ENCODE assay signal across 10 cellular contexts in genomic region chr6:56862415-56863175, GRCh38.
DNase-seq lines count a peak whose midpoint lies in the region; ATAC-seq and TF ChIP-seq lines count a peak whose summit lies in the region.
"Had no signal": no experiment of that assay in that cellular context is flagged by ENCODE, and none has a peak within 500 bp of the region (broad histone marks: within the 10 kb centered on the region; RNA-seq: fewer than 3 reads in every experiment).

No MANE protein-coding gene starts in this region.

- H3K4me3 ChIP-seq in fibroblast of pulmonary artery (replicated peaks; ENCODE audit: low read depth, low read length), result no peak overlapping the region

- DNase-seq in AG08395 (ENCODE audit: low spot score) (peak; percentile 35), NCI-H226 (peak; percentile 69), fibroblast of pulmonary artery (ENCODE audit: low read depth) (peak; percentile 25), amygdala (lab: John Stamatoyannopoulos, UW) (no peak), T-helper 2 cell (no peak), DMS 273 (lab: John Stamatoyannopoulos, UW; ENCODE audit: unreplicated experiment) (no peak)
- DNase-seq: activated T-cell treated with anti-CD3 and anti-CD28 coated beads for 4 hours, T-cell had no signal

- ATAC-seq in GM21529 (IDR thresholded peaks at IDR 0.05; ENCODE audit: unreplicated experiment), result peak; percentile 59
- no peak for ATAC-seq in HG02970 (IDR thresholded peaks at IDR 0.05; ENCODE audit: low FRiP score, unreplicated experiment)
- ATAC-seq: T-cell had no signal

- TF ChIP-seq CTCF in fibroblast of pulmonary artery (IDR thresholded peaks at IDR 0.05; ENCODE audit: low read length, missing control alignments), result no peak

Comparison
In these comparisons a context has a peak if more than half of its experiments do, and no peak if none do; other contexts are left out.
1. DNase-seq: peak in AG08395 (single experiment), NCI-H226 (single experiment) and fibroblast of pulmonary artery (single experiment); none in amygdala (0 of 56), T-helper 2 cell (0 of 5) and DMS 273 (single experiment).